20 cellular contexts compared by ENCODE assay signal in the genomic region with DNA sequence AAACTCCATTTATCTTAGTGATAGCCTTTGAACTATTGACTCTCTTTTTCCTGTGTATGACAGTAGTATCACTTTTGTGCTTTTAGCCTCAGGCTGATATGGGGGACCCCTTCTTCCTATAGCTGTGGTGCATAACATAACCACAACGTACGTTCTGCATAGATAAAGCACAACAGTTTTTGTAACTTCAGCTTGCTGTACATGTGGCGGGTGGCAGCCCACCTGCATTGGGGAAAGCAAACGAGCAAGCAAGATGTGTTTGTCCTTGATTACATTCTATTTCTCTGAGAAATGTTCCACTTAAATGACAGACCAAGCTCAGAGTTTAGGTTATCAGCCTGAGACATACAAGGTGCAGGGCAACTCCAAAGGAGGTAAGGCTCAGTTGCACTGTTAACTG.
"Had no signal": no experiment of that assay in that cellular context is flagged by ENCODE, and none has a peak within 500 bp of the region (broad histone marks: within the 10 kb centered on the region; RNA-seq: fewer than 3 reads in every experiment).

No MANE protein-coding gene starts in this region.

- H3K27ac ChIP-seq: left lung, neural progenitor cell, parathyroid adenoma, right lobe of liver, suprapubic skin, transverse colon, upper lobe of right lung, uterus had no signal

- H3K4me1 ChIP-seq: left lung, neural progenitor cell, parathyroid adenoma, right lobe of liver, suprapubic skin, transverse colon, upper lobe of right lung, uterus had no signal

- H3K27me3 ChIP-seq: left lung, neural progenitor cell, right lobe of liver, suprapubic skin, transverse colon, upper lobe of right lung, uterus had no signal

- H3K79me2 ChIP-seq: parathyroid adenoma had no signal

- DNase-seq: cortex of kidney; effector memory CD8-positive, alpha-beta T cell; kidney; left lung; mesenchymal stem cell; midbrain; naive thymus-derived CD4-positive, alpha-beta T cell; right lobe of liver; small intestine; stimulated activated CD4-positive, alpha-beta T cell treated with anti-CD3 and anti-CD28 coated beads, Interleukin-15, amount 100 ng/mL, for 24 hours; stimulated activated CD4-positive, alpha-beta T cell treated with anti-CD3 and anti-CD28 coated beads, Interleukin-4, amount 100 ng/mL, for 1 hour; stimulated activated CD8-positive, alpha-beta memory T cell treated with anti-CD3 and anti-CD28 coated beads, Interleukin-4, amount 100 ng/mL, for 48 hours; stimulated activated naive CD4-positive, alpha-beta T cell; stimulated activated naive CD8-positive, alpha-beta T cell treated with anti-CD3 and anti-CD28 coated beads, Interleukin-15, amount 100 ng/mL, for 72 hours; transverse colon; upper lobe of right lung; uterus had no signal

- H3K36me3 ChIP-seq: neural progenitor cell, right lobe of liver, transverse colon, uterus had no signal

- ATAC-seq: effector memory CD8-positive, alpha-beta T cell; left lung; naive thymus-derived CD4-positive, alpha-beta T cell; right lobe of liver; stimulated activated naive CD8-positive, alpha-beta T cell treated with anti-CD3 and anti-CD28 coated beads, Interleukin-15, amount 100 ng/mL, for 72 hours; upper lobe of right lung had no signal

- H3K4me3 ChIP-seq: left lung, neural progenitor cell, right lobe of liver, suprapubic skin, transverse colon, upper lobe of right lung, uterus had no signal

- H2AFZ ChIP-seq: neural progenitor cell, parathyroid adenoma had no signal

- H3K4me2 ChIP-seq: neural progenitor cell had no signal

- H3K9ac ChIP-seq: neural progenitor cell, parathyroid adenoma had no signal

- H3K9me3 ChIP-seq: left lung, right lobe of liver, suprapubic skin, transverse colon, upper lobe of right lung, uterus had no signal
